Comparison of ENCODE assay signal across 23 cellular contexts in the genomic region with DNA sequence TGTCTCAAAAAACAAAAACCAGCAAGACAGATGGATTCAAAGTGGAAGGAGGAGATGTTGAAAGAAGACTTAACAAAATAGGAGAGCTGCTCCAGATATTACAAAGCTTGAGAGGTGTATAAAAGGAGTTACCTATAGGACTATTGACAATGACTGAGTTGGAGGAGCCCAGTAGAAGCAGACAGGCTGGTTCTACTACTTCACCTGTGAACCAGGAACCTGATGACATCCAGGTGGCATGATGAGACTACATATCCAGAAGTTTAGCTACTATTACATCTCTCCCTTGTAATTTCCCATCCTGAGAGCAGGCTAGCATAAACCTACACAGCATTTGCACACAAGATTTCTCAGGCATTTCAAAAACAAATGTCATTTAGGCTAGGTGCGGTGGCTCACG.
"Had no signal": no experiment of that assay in that cellular context is flagged by ENCODE, and none has a peak within 500 bp of the region (broad histone marks: within the 10 kb centered on the region; RNA-seq: fewer than 3 reads in every experiment).

No MANE protein-coding gene starts in this region.

- H3K36me3 ChIP-seq: neutrophil, pancreas, prostate gland, right atrium auricular region, spleen, stomach, thoracic aorta, thyroid gland, upper lobe of left lung, vagina had no signal

- H3K4me3 ChIP-seq: pancreas, prostate gland, right atrium auricular region, skin epidermis, smooth muscle cell, spleen, stomach, thoracic aorta, thyroid gland, tibial nerve, upper lobe of left lung, vagina had no signal

- H3K27ac ChIP-seq: neutrophil, pancreas, prostate gland, right atrium auricular region, skin epidermis, spleen, stomach, thoracic aorta, thyroid gland, tibial nerve, upper lobe of left lung, vagina had no signal

- H3K27me3 ChIP-seq: pancreas, right atrium auricular region, stomach, thyroid gland, tibial nerve, upper lobe of left lung, vagina had no signal

- DNase-seq: nephron progenitor cell; nucleus accumbens; pancreas; retina; stimulated activated CD4-positive, alpha-beta T cell treated with anti-CD3 and anti-CD28 coated beads, Interleukin-12 subunit alpha, Interleukin-12 subunit beta, amount 100 ng/mL, for 4 hours; stimulated activated CD4-positive, alpha-beta T cell treated with anti-CD3 and anti-CD28 coated beads, Interleukin-1b, Interleukin-23, amount 100 ng/mL, for 48 hours; stimulated activated CD4-positive, alpha-beta T cell treated with anti-CD3 and anti-CD28 coated beads, Interleukin-4, amount 100 ng/mL, for 24 hours; stimulated activated naive B cell treated with anti-CD40 and anti-IgM and Interleukin-4, amounts not matched to agents 10 μg/mL and 1 μg/mL and 100 μg/mL, for 72 hours; stimulated activated naive CD4-positive, alpha-beta T cell treated with Interleukin-2 at 50 U/mL for 16 hours; stomach; thyroid gland; trophoblast cell; upper lobe of left lung had no signal

- FAIRE-seq: pancreas, urothelium cell line had no signal
